Comparison of ENCODE assay signal across 14 cellular contexts in the genomic region with DNA sequence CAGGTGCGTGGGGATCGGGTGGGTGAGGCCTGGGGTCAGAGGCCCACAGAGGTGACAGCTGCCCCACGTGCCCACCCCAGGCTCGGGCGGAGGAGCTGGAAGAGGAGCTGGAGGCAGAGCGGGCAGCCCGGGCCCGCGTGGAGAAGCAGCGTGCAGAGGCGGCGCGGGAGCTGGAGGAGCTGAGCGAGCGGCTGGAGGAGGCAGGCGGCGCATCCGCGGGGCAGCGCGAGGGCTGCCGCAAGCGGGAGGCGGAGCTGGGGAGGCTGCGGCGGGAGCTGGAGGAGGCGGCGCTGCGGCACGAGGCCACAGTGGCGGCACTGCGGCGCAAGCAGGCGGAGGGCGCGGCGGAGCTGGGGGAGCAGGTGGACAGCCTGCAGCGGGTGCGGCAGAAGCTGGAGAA. TPM values are rescaled to one million over a fixed set of nuclear protein-coding genes. Genes with fewer than 3 reads are reported as not detected.
DNase-seq lines count a peak whose midpoint lies in the region; ATAC-seq, FAIRE-seq and TF ChIP-seq lines count a peak whose summit lies in the region.
"Had no signal": no experiment of that assay in that cellular context is flagged by ENCODE, and none has a peak within 500 bp of the region (broad histone marks: within the 10 kb centered on the region; RNA-seq: fewer than 3 reads in every experiment).

No MANE protein-coding gene starts in this region.

- H3K27me3 ChIP-seq in GM23338 (ENCODE audit: insufficient read depth): no peaks in the 10 kb centered on the region
- H3K27me3 ChIP-seq: BLaER1 treated with 17β-estradiol and CSF1 and Interleukin-3, amounts not matched to agents 10 nM and 100 nM had no signal

- H3K4me1 ChIP-seq in GM23338 (ENCODE audit: insufficient read depth): no peaks in the 10 kb centered on the region
- H3K4me1 ChIP-seq: BLaER1 treated with 17β-estradiol and CSF1 and Interleukin-3, amounts not matched to agents 10 nM and 100 nM had no signal

- FAIRE-seq in GM12892 (lab: Jason Lieb, UNC): no peak

- TF ChIP-seq CTCF in GM23338 (conservative IDR thresholded peaks at IDR 0.05; ENCODE audit: low read depth in 2 of 2) (no peak), glutamatergic neuron (IDR thresholded peaks at IDR 0.05; ENCODE audit: partially characterized antibody, unreplicated experiment) (no peak), GM10266 (IDR thresholded peaks at IDR 0.05; ENCODE audit: control insufficient read depth, insufficient read depth, low read depth, missing control alignments) (no peak)

- H2AFZ ChIP-seq in GM23338: no peak overlapping the region

- H4K20me1 ChIP-seq in GM23338 (replicated peaks; ENCODE audit: insufficient read depth): no peaks in the 10 kb centered on the region; the same call in 1 of the 2 replicates

- H3K4me2 ChIP-seq in GM23338: no peak overlapping the region
- H3K4me2 ChIP-seq: BLaER1 treated with 17β-estradiol and CSF1 and Interleukin-3, amounts not matched to agents 10 nM and 100 nM had no signal

- intact Hi-C loops in posterior cingulate gyrus (cut with DNase I): loop anchor here (5.0 kb wide), 2 partner anchors 40 to 95 kb away; a partner anchor contains a TSS
- intact Hi-C loops in activated T-helper 2 cell treated with anti-CD3 and anti-CD28 coated beads, Interferon-gamma antibody, Interleukin-2, Interleukin-4, amounts not matched to agents 10 μg/mL and 5 μg/mL and 100 μg/mL, durations not matched to agents 14 hours and 24 hours and 36 hours (cut with micrococcal nuclease): no loop called here

- H3K36me3 Mint-ChIP-seq in GM23338 (ENCODE audit: low read depth): peaks cover 19% of the 10 kb centered on the region
- no peaks in the 10 kb centered on the region for H3K36me3 Mint-ChIP-seq in glutamatergic neuron (ENCODE audit: unreplicated experiment)
- peaks cover 37% of the 10 kb centered on the region for H3K36me3 Mint-ChIP-seq in activated T-helper 2 cell treated with anti-CD3 and anti-CD28 coated beads, Interferon-gamma antibody, Interleukin-2, Interleukin-4, amounts not matched to agents 10 μg/mL and 5 μg/mL and 100 μg/mL, durations not matched to agents 14 hours and 24 hours and 36 hours (ENCODE audit: low read depth)

- H3K4me1 Mint-ChIP-seq in GM23338 (peaks cover 19% of the 10 kb centered on the region), glutamatergic neuron (ENCODE audit: low read depth, unreplicated experiment) (no peaks in the 10 kb centered on the region)
- H3K4me1 Mint-ChIP-seq in activated T-helper 2 cell treated with anti-CD3 and anti-CD28 coated beads, Interferon-gamma antibody, Interleukin-2, Interleukin-4, amounts not matched to agents 10 μg/mL and 5 μg/mL and 100 μg/mL, durations not matched to agents 14 hours and 24 hours and 36 hours (ENCODE audit: low read depth): no peaks in the 10 kb centered on the region

- no peak overlapping the region for H3K27ac Mint-ChIP-seq in GM23338
- no peak overlapping the region for H3K27ac Mint-ChIP-seq in glutamatergic neuron (ENCODE audit: unreplicated experiment)
- no peak overlapping the region for H3K27ac Mint-ChIP-seq in activated T-helper 2 cell treated with anti-CD3 and anti-CD28 coated beads, Interferon-gamma antibody, Interleukin-2, Interleukin-4, amounts not matched to agents 10 μg/mL and 5 μg/mL and 100 μg/mL, durations not matched to agents 14 hours and 24 hours and 36 hours

- ATAC-seq in GM23338: peak; percentile 81

- TF ChIP-seq POLR2A in GM12892 (IDR thresholded peaks at IDR 0.05; ENCODE audit: low read depth, low read length): no peak

- no peaks in the 10 kb centered on the region for H3K9me2 ChIP-seq in GM23338 (ENCODE audit: insufficient read depth)

- H3K79me2 ChIP-seq in GM23338 (replicated peaks; ENCODE audit: insufficient read depth): no peaks in the 10 kb centered on the region

- H3K27ac ChIP-seq in GM23338 (ENCODE audit: low read depth): no peak overlapping the region
- H3K27ac ChIP-seq in angular gyrus (ENCODE audit: low read depth, low read length): peak overlapping the region; percentile 82
- H3K27ac ChIP-seq: BLaER1 treated with 17β-estradiol and CSF1 and Interleukin-3, amounts not matched to agents 10 nM and 100 nM had no signal

- no peaks in the 10 kb centered on the region for H3K36me3 ChIP-seq in GM23338 (ENCODE audit: insufficient read depth)

- H3F3A ChIP-seq in GM23338 (replicated peaks; ENCODE audit: low read depth): 0 out of 2 replicates have a peak, but pooled peaks cover 6% of the 10 kb centered on the region

- H3K4me3 Mint-ChIP-seq in GM23338: peak overlapping the region; percentile 26; the same call in 1 of the 3 replicates
- H3K4me3 Mint-ChIP-seq in glutamatergic neuron (ENCODE audit: unreplicated experiment): no peak overlapping the region
- no peak overlapping the region for H3K4me3 Mint-ChIP-seq in activated T-helper 2 cell treated with anti-CD3 and anti-CD28 coated beads, Interferon-gamma antibody, Interleukin-2, Interleukin-4, amounts not matched to agents 10 μg/mL and 5 μg/mL and 100 μg/mL, durations not matched to agents 14 hours and 24 hours and 36 hours (ENCODE audit: low read depth)

- peak; percentile 89 for DNase-seq in GM23338 (ENCODE audit: low spot score)
- DNase-seq in glutamatergic neuron: peak; percentile 60
- DNase-seq in posterior cingulate gyrus: peak; percentile 36 to 97 (median 77)
- DNase-seq in NCI-H510A (lab: John Stamatoyannopoulos, UW): no peak
- no peak for DNase-seq in activated T-helper 2 cell treated with anti-CD3 and anti-CD28 coated beads, Interferon-gamma antibody, Interleukin-2, Interleukin-4, amounts not matched to agents 10 μg/mL and 5 μg/mL and 100 μg/mL, durations not matched to agents 14 hours and 24 hours and 36 hours (ENCODE audit: low spot score)
- DNase-seq in GM10266 (ENCODE audit: extremely low spot score): no peak
- no peak for DNase-seq in GM12892 (ENCODE audit: insufficient read length)
- DNase-seq: activated CD4-positive, alpha-beta T cell treated with anti-CD3 and anti-CD28 coated beads, Interleukin-2, amount 50 U/mL, for 48 hours; activated naive CD4-positive, alpha-beta T cell treated with Interleukin-2 at 50 U/mL for 16 hours; Kasumi-1; mesenchymal stem cell; NCI-H2029 treated with DMSO at 0.1 percent for 48 hours had no signal

- peaks cover 4% of the 10 kb centered on the region; the same call in 2 of the 3 replicates for H3K9me3 Mint-ChIP-seq in GM23338
- H3K9me3 Mint-ChIP-seq in glutamatergic neuron (ENCODE audit: unreplicated experiment): peaks cover 4% of the 10 kb centered on the region
- H3K9me3 Mint-ChIP-seq in activated T-helper 2 cell treated with anti-CD3 and anti-CD28 coated beads, Interferon-gamma antibody, Interleukin-2, Interleukin-4, amounts not matched to agents 10 μg/mL and 5 μg/mL and 100 μg/mL, durations not matched to agents 14 hours and 24 hours and 36 hours: no peaks in the 10 kb centered on the region

- no peak overlapping the region for H3K4me3 ChIP-seq in GM23338
- H3K4me3 ChIP-seq: BLaER1 treated with 17β-estradiol and CSF1 and Interleukin-3, amounts not matched to agents 10 nM and 100 nM had no signal

- peaks cover 36% of the 10 kb centered on the region for H3K27me3 Mint-ChIP-seq in GM23338 (ENCODE audit: insufficient read depth, low read depth, poor library complexity)
- H3K27me3 Mint-ChIP-seq in glutamatergic neuron (ENCODE audit: unreplicated experiment): peaks cover 8% of the 10 kb centered on the region
- no peaks in the 10 kb centered on the region for H3K27me3 Mint-ChIP-seq in activated T-helper 2 cell treated with anti-CD3 and anti-CD28 coated beads, Interferon-gamma antibody, Interleukin-2, Interleukin-4, amounts not matched to agents 10 μg/mL and 5 μg/mL and 100 μg/mL, durations not matched to agents 14 hours and 24 hours and 36 hours (ENCODE audit: low read depth)

TF ChIP-seq in GM23338, 12 proteins besides CTCF, POLR2A, EP300 and RAD21 (continues in another document):
- TF ChIP-seq POLR2AphosphoS5 (IDR thresholded peaks at IDR 0.05; ENCODE audit: low read depth): 0 out of 2 replicates have a peak, but pooled peaks have one; percentile 20
- peak; percentile 28 for TF ChIP-seq CREB1 (CRISPR knock-in tag; IDR thresholded peaks at IDR 0.05; ENCODE audit: low read depth)

RNA-seq across cellular contexts. Expression of a gene that starts 41.5 kb away (rescaled TPM):
- total RNA-seq in GM23338 (2014; rRNA removed; shearing (Covaris generic)): 0.10 and 0.78 TPM in 2 replicates
- 1.0 and 1.1 TPM in 2 replicates for polyA plus RNA-seq in GM23338 (2016; fragmentation: Nextera tagmentation; extraction: Ambion mirVana)
- total RNA-seq in glutamatergic neuron (ENCODE audit: unreplicated experiment): 1.5 TPM
- total RNA-seq in activated T-helper 2 cell treated with anti-CD3 and anti-CD28 coated beads, Interferon-gamma antibody, Interleukin-2, Interleukin-4, amounts not matched to agents 10 μg/mL and 5 μg/mL and 100 μg/mL, durations not matched to agents 14 hours and 24 hours and 36 hours: 0.30 and 0.34 TPM in 2 replicates
- polyA plus RNA-seq in GM12892 (2012; ENCODE audit: missing spikeins): 0.55 TPM

RNA-seq across cellular contexts. Expression of a gene that starts 41.6 kb away (rescaled TPM):
- 47.5 and 63.3 TPM in 2 replicates for total RNA-seq in GM23338 (2014; rRNA removed; shearing (Covaris generic))
- polyA plus RNA-seq in GM23338 (2016; fragmentation: Nextera tagmentation; extraction: Ambion mirVana): 31.4 and 34.0 TPM in 2 replicates
- total RNA-seq in glutamatergic neuron (ENCODE audit: unreplicated experiment): 28.2 TPM
- 70.5 and 77.1 TPM in 2 replicates for total RNA-seq in activated T-helper 2 cell treated with anti-CD3 and anti-CD28 coated beads, Interferon-gamma antibody, Interleukin-2, Interleukin-4, amounts not matched to agents 10 μg/mL and 5 μg/mL and 100 μg/mL, durations not matched to agents 14 hours and 24 hours and 36 hours
- polyA plus RNA-seq in GM12892 (2012; ENCODE audit: missing spikeins): 45.4 TPM

Comparison
In these comparisons a context has a peak if more than half of its experiments do, and no peak if none do; other contexts are left out.
1. DNase-seq: peak in GM23338 (single experiment), glutamatergic neuron (single experiment) and posterior cingulate gyrus (10 of 10); none in NCI-H510A (single experiment), activated T-helper 2 cell treated with anti-CD3 and anti-CD28 coated beads, Interferon-gamma antibody, Interleukin-2, Interleukin-4, amounts not matched to agents 10 μg/mL and 5 μg/mL and 100 μg/mL, durations not matched to agents 14 hours and 24 hours and 36 hours (single experiment), GM10266 (single experiment) and GM12892 (single experiment).